In genomic region chr1:89843279-89844121, GRCh38 we compare ENCODE assay signal across 8 cellular contexts.
DNase-seq lines count a peak whose midpoint lies in the region; ATAC-seq lines count a peak whose summit lies in the region.

No MANE protein-coding gene starts in this region.

- H3K27me3 ChIP-seq in endocrine pancreas (ENCODE audit: control insufficient read depth, insufficient read depth, low read length) = no peaks in the 10 kb centered on the region

- H3K36me3 ChIP-seq in endocrine pancreas (ENCODE audit: control insufficient read depth, insufficient read depth, low read length) = no peaks in the 10 kb centered on the region

- DNase-seq in AG20443 (ENCODE audit: low spot score) (peak; percentile 94), NCI-H748 treated with DMSO at 0.1 percent for 48 hours (lab: John Stamatoyannopoulos, UW) (peak; percentile 19), midbrain (lab: John Stamatoyannopoulos, UW) (peak; percentile 60)
- peak; percentile 91 for DNase-seq in activated CD8-positive, alpha-beta memory T cell treated with anti-CD3 and anti-CD28 coated beads for 24 hours
- peak; percentile 68 for DNase-seq in stimulated activated CD8-positive, alpha-beta memory T cell treated with anti-CD3 and anti-CD28 coated beads, Interleukin-4, amount 100 ng/mL, for 24 hours (ENCODE audit: low read depth)

- peak overlapping the region; percentile 76 for H3K4me3 ChIP-seq in endocrine pancreas (ENCODE audit: control insufficient read depth, insufficient read depth, low read length)

- peak; percentile 87 for ATAC-seq in GM18909 (IDR thresholded peaks at IDR 0.05; ENCODE audit: poor library complexity, unreplicated experiment)
- peak; percentile 86 for ATAC-seq in HG03135 (IDR thresholded peaks at IDR 0.05; ENCODE audit: unreplicated experiment)

- no peaks in the 10 kb centered on the region for H3K9me3 ChIP-seq in endocrine pancreas (ENCODE audit: control insufficient read depth, low read length)

- H3K4me1 ChIP-seq in endocrine pancreas (ENCODE audit: control insufficient read depth, insufficient read depth, low read length) = no peaks in the 10 kb centered on the region

- peak overlapping the region; percentile 83 for H3K9ac ChIP-seq in endocrine pancreas (ENCODE audit: control insufficient read depth, insufficient read depth, low read length)

Comparison
In these comparisons a context has a peak if more than half of its experiments do, and no peak if none do; other contexts are left out.
1. Peak in every context shown above with its lines: DNase-seq, ATAC-seq and H3K4me3 ChIP-seq.
2. DNase-seq: peak in every context shown above with its lines; median percentile 94 in AG20443; 91 in activated CD8-positive, alpha-beta memory T cell treated with anti-CD3 and anti-CD28 coated beads for 24 hours; 68 in stimulated activated CD8-positive, alpha-beta memory T cell treated with anti-CD3 and anti-CD28 coated beads, Interleukin-4, amount 100 ng/mL, for 24 hours; 60 in midbrain; 19 in NCI-H748 treated with DMSO at 0.1 percent for 48 hours.